38 cellular contexts compared by ENCODE assay signal in genomic region chrX:27039332-27039731, GRCh38.
"Had no signal": no experiment of that assay in that cellular context is flagged by ENCODE, and none has a peak within 500 bp of the region (broad histone marks: within the 10 kb centered on the region; RNA-seq: fewer than 3 reads in every experiment).

No MANE protein-coding gene starts in this region.

- H3K9me3 Mint-ChIP-seq: activated B cell treated with CpG ODN at 0.5 μM for 24 hours; activated CD4-positive, alpha-beta memory T cell treated with anti-CD3 and anti-CD28 coated beads for 36 hours; activated CD4-positive, alpha-beta T cell treated with anti-CD3 and anti-CD28 coated beads, Interleukin-2, amount 10 ng/mL, durations not matched to agents 24 days and 14 days; activated CD8-positive, alpha-beta T cell treated with anti-CD3 and anti-CD28 coated beads for 36 hours; activated naive CD4-positive, alpha-beta T cell treated with anti-CD3 and anti-CD28 coated beads for 36 hours; activated naive CD8-positive, alpha-beta T cell treated with anti-CD3 and anti-CD28 coated beads for 36 hours; activated T-cell treated with anti-CD3 and anti-CD28 coated beads, Interleukin-2, amount 50 U/mL, for 4 hours; activated T-cell treated with anti-CD3 and anti-CD28 coated beads, Interleukin-2, amount 50 U/mL, for 72 hours; activated T-helper 1 cell treated with anti-CD3 and anti-CD28 coated beads, Interleukin-12 subunit alpha, Interleukin-12 subunit beta, Interleukin-2, Interleukin-4 antibody, amounts not matched to agents 30 ng/mL and 10 ng/mL and 1 ng/mL, durations not matched to agents 14 hours and 24 hours and 36 hours; activated T-helper 17 cell treated with anti-CD3 and anti-CD28 coated beads, Interleukin-2, amount 50 U/mL, for 72 hours; T-helper 1 cell treated with Interleukin-12 subunit alpha and Interleukin-12 subunit beta and Interleukin-4 antibody, amounts not matched to agents 30 μg/mL and 1 μg/mL, for 36 hours had no signal

- H3K27ac Mint-ChIP-seq: activated B cell treated with CpG ODN at 0.5 μM for 24 hours; activated CD4-positive, alpha-beta memory T cell treated with anti-CD3 and anti-CD28 coated beads for 36 hours; activated CD4-positive, alpha-beta T cell treated with anti-CD3 and anti-CD28 coated beads, Interleukin-2, amount 10 ng/mL, durations not matched to agents 24 days and 14 days; activated CD8-positive, alpha-beta T cell treated with anti-CD3 and anti-CD28 coated beads for 36 hours; activated naive CD4-positive, alpha-beta T cell treated with anti-CD3 and anti-CD28 coated beads for 36 hours; activated naive CD4-positive, alpha-beta T cell treated with anti-CD3 and anti-CD28 coated beads, Interleukin-2, amount 50 U/mL, for 72 hours; activated naive CD8-positive, alpha-beta T cell treated with anti-CD3 and anti-CD28 coated beads for 36 hours; activated T-cell treated with anti-CD3 and anti-CD28 coated beads, Interleukin-2, amount 50 U/mL, for 72 hours; activated T-helper 1 cell treated with anti-CD3 and anti-CD28 coated beads, Interleukin-12 subunit alpha, Interleukin-12 subunit beta, Interleukin-2, Interleukin-4 antibody, amounts not matched to agents 30 ng/mL and 10 ng/mL and 1 ng/mL, durations not matched to agents 14 hours and 24 hours and 36 hours; activated T-helper 17 cell treated with anti-CD3 and anti-CD28 coated beads, Interleukin-2, amount 50 U/mL, for 72 hours; brain; T-helper 1 cell treated with Interleukin-12 subunit alpha and Interleukin-12 subunit beta and Interleukin-4 antibody, amounts not matched to agents 30 μg/mL and 1 μg/mL, for 36 hours; T-helper 2 cell treated with Interferon-gamma antibody and Interleukin-4, amounts not matched to agents 5 μg/mL and 100 μg/mL, for 36 hours had no signal

- H3K36me3 Mint-ChIP-seq: activated CD4-positive, alpha-beta memory T cell treated with anti-CD3 and anti-CD28 coated beads for 36 hours; activated naive CD4-positive, alpha-beta T cell treated with anti-CD3 and anti-CD28 coated beads, Interleukin-2, amount 50 U/mL, for 72 hours; activated naive CD8-positive, alpha-beta T cell treated with anti-CD3 and anti-CD28 coated beads for 36 hours; brain had no signal

- H3K4me3 Mint-ChIP-seq: activated B cell treated with CpG ODN at 0.5 μM for 24 hours; activated CD4-positive, alpha-beta memory T cell treated with anti-CD3 and anti-CD28 coated beads for 36 hours; activated CD4-positive, alpha-beta T cell treated with anti-CD3 and anti-CD28 coated beads, Interleukin-2, amount 10 ng/mL, durations not matched to agents 24 days and 14 days; activated CD8-positive, alpha-beta T cell treated with anti-CD3 and anti-CD28 coated beads for 36 hours; activated naive CD4-positive, alpha-beta T cell treated with anti-CD3 and anti-CD28 coated beads for 36 hours; activated naive CD8-positive, alpha-beta T cell treated with anti-CD3 and anti-CD28 coated beads for 36 hours; activated T-cell treated with anti-CD3 and anti-CD28 coated beads, Interleukin-2, amount 50 U/mL, for 4 hours; activated T-cell treated with anti-CD3 and anti-CD28 coated beads, Interleukin-2, amount 50 U/mL, for 72 hours; activated T-helper 1 cell treated with anti-CD3 and anti-CD28 coated beads, Interleukin-12 subunit alpha, Interleukin-12 subunit beta, Interleukin-2, Interleukin-4 antibody, amounts not matched to agents 30 ng/mL and 10 ng/mL and 1 ng/mL, durations not matched to agents 14 hours and 24 hours and 36 hours; activated T-helper 17 cell treated with anti-CD3 and anti-CD28 coated beads, Interleukin-2, amount 50 U/mL, for 72 hours; brain; central memory CD8-positive, alpha-beta T cell; T-helper 1 cell treated with Interleukin-12 subunit alpha and Interleukin-12 subunit beta and Interleukin-4 antibody, amounts not matched to agents 30 μg/mL and 1 μg/mL, for 36 hours; T-helper 2 cell treated with Interferon-gamma antibody and Interleukin-4, amounts not matched to agents 5 μg/mL and 100 μg/mL, for 36 hours had no signal

- H3K4me3 ChIP-seq: adrenal gland, cardiac muscle cell had no signal

- H3K4me1 Mint-ChIP-seq: activated B cell treated with CpG ODN at 0.5 μM for 24 hours; activated CD4-positive, alpha-beta T cell treated with anti-CD3 and anti-CD28 coated beads, Interleukin-2, amount 10 ng/mL, durations not matched to agents 24 days and 14 days; activated naive CD8-positive, alpha-beta T cell treated with anti-CD3 and anti-CD28 coated beads for 36 hours; activated T-helper 17 cell treated with anti-CD3 and anti-CD28 coated beads, Interleukin-2, amount 50 U/mL, for 72 hours; brain; central memory CD8-positive, alpha-beta T cell had no signal

- FAIRE-seq: bronchial epithelial cell, TTC549 had no signal

- H3K36me3 ChIP-seq: adrenal gland, cardiac muscle cell had no signal

- H3K27me3 Mint-ChIP-seq: activated B cell treated with CpG ODN at 0.5 μM for 24 hours; activated CD4-positive, alpha-beta memory T cell treated with anti-CD3 and anti-CD28 coated beads for 36 hours; activated CD4-positive, alpha-beta T cell treated with anti-CD3 and anti-CD28 coated beads, Interleukin-2, amount 10 ng/mL, durations not matched to agents 24 days and 14 days; activated CD8-positive, alpha-beta T cell treated with anti-CD3 and anti-CD28 coated beads for 36 hours; activated naive CD8-positive, alpha-beta T cell treated with anti-CD3 and anti-CD28 coated beads for 36 hours; activated T-helper 17 cell treated with anti-CD3 and anti-CD28 coated beads, Interleukin-2, amount 50 U/mL, for 72 hours; brain; central memory CD8-positive, alpha-beta T cell had no signal

- ATAC-seq: activated CD8-positive, alpha-beta T cell treated with anti-CD3 and anti-CD28 coated beads for 36 hours; activated naive CD4-positive, alpha-beta T cell treated with anti-CD3 and anti-CD28 coated beads, Interleukin-2, amount 50 U/mL, for 72 hours; activated T-cell treated with anti-CD3 and anti-CD28 coated beads, Interleukin-2, amount 50 U/mL, for 4 hours; activated T-cell treated with anti-CD3 and anti-CD28 coated beads, Interleukin-2, amount 50 U/mL, for 72 hours; activated T-helper 17 cell treated with anti-CD3 and anti-CD28 coated beads, Interleukin-2, amount 50 U/mL, for 72 hours had no signal

- H3K27ac ChIP-seq: adrenal gland, cardiac muscle cell, VCaP had no signal

- DNase-seq: activated B cell treated with CpG ODN at 0.5 μM for 24 hours; activated CD4-positive, alpha-beta memory T cell treated with anti-CD3 and anti-CD28 coated beads for 36 hours; activated CD4-positive, alpha-beta T cell treated with anti-CD3 and anti-CD28 coated beads for 4 hours; activated CD4-positive, alpha-beta T cell treated with anti-CD3 and anti-CD28 coated beads, Interleukin-2, amount 10 ng/mL, durations not matched to agents 24 days and 14 days; activated CD4-positive, alpha-beta T cell treated with anti-CD3 and anti-CD28 coated beads, Interleukin-2, amount 50 U/mL, for 1 hour; activated CD4-positive, alpha-beta T cell treated with anti-CD3 and anti-CD28 coated beads, Interleukin-2, amount 50 U/mL, for 4 hours; activated CD4-positive, CD25-positive, alpha-beta regulatory T cell treated with anti-CD3 and anti-CD28 coated beads, Interleukin-2, amount 50 U/mL, for 72 hours; activated CD8-positive, alpha-beta memory T cell treated with anti-CD3 and anti-CD28 coated beads, Interleukin-2, amount 50 U/mL, for 4 hours; activated CD8-positive, alpha-beta T cell treated with anti-CD3 and anti-CD28 coated beads for 36 hours; activated effector memory CD4-positive, alpha-beta T cell treated with anti-CD3 and anti-CD28 coated beads, Interleukin-2, amount 50 U/mL, for 16 hours; activated gamma-delta T cell treated with Interleukin-2 at 50 U/mL for 16 hours; activated naive CD4-positive, alpha-beta T cell; activated naive CD4-positive, alpha-beta T cell treated with anti-CD3 and anti-CD28 coated beads for 36 hours; activated naive CD4-positive, alpha-beta T cell treated with anti-CD3 and anti-CD28 coated beads, Interleukin-2, amount 50 U/mL, for 16 hours; activated naive CD8-positive, alpha-beta T cell treated with anti-CD3 and anti-CD28 coated beads for 36 hours; activated T-cell treated with anti-CD3 and anti-CD28 coated beads for 4 hours; activated T-cell treated with anti-CD3 and anti-CD28 coated beads, Interleukin-2, amount 50 U/mL, for 1 hour; activated T-cell treated with anti-CD3 and anti-CD28 coated beads, Interleukin-2, amount 50 U/mL, for 4 hours; activated T-cell treated with anti-CD3 and anti-CD28 coated beads, Interleukin-2, amount 50 U/mL, for 72 hours; adrenal gland; amniotic stem cell; aorta; caudate nucleus; cerebellar nuclear complex; T-helper 1 cell; T-helper 2 cell; T-helper 9 cell had no signal

- H3K9me3 ChIP-seq: adrenal gland had no signal

- H3K27me3 ChIP-seq: adrenal gland, cardiac muscle cell had no signal

- H3K4me1 ChIP-seq: adrenal gland had no signal
